ENCODE assay signal across 8 cellular contexts in the genomic region with DNA sequence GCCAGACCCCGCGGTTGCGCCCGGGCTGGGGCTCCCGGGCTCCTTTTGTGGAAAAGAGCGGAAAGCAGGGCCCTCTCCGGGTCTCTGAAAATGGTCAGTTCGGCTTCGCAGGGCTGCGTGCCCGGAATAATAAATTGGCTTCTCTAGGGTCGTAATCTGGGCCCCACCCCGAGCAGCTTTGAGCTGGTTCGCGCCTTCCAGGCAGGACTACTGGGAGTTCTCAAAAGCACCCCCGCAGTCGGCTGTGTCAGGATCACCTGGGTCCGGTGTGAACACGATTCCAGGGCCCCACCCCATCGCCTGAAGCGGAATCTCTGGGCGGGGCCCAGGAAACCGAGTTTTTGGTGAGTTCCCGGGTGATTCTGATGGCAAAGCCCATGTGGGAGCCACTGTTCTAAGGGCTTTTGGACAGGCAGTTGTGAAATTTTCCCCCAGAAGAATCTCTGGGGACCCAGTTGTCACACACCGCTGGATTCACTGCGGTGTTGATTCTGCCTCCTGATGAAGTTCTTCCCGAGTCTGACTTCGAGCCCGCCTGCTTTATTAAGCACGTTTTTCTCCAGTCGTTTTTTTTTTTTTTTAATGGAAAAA.
DNase-seq lines count a peak whose midpoint lies in the region; ATAC-seq, FAIRE-seq and TF ChIP-seq lines count a peak whose summit lies in the region.

No MANE protein-coding gene starts in this region.

- no peak for TF ChIP-seq CTCF in A549 (IDR thresholded peaks at IDR 0.05)
- no peak for TF ChIP-seq CTCF in SU-DHL-6 (IDR thresholded peaks at IDR 0.05; ENCODE audit: insufficient read depth, low read length, poor library complexity, severe bottlenecking)
- TF ChIP-seq CTCF in esophagus squamous epithelium (IDR thresholded peaks at IDR 0.05): no peak
- no peak for TF ChIP-seq CTCF in nephron (IDR thresholded peaks at IDR 0.05; ENCODE audit: unreplicated experiment in 3 of 3)
- no peak for TF ChIP-seq CTCF in GM13976 (IDR thresholded peaks at IDR 0.05; ENCODE audit: borderline replicate concordance, control extremely low read depth, extremely low read depth, insufficient read depth, missing control alignments)

- TF ChIP-seq EP300 in A549 (IDR thresholded peaks at IDR 0.05): no peak

- H3K9me2 ChIP-seq in GM23248 (ENCODE audit: insufficient read depth): no peaks in the 10 kb centered on the region
- H3K9me2 ChIP-seq in SU-DHL-6 (replicated peaks; ENCODE audit: insufficient read depth, low read length): no peaks in the 10 kb centered on the region

- FAIRE-seq in A549 (lab: Jason Lieb, UNC): no peak

- H3K4me3 ChIP-seq in A549 (peak overlapping the region; percentile 70), GM23248 (peak overlapping the region; percentile 80), SU-DHL-6 (ENCODE audit: insufficient read depth, low read length, poor library complexity, severe bottlenecking) (no peak overlapping the region), esophagus squamous epithelium (peak overlapping the region; percentile 53 to 91 (median 72))

- POLR2A ChIA-PET in A549 (lab: Yijun Ruan, JAX): interaction anchor here (0.7 to 1.4 kb wide), 5 partner anchors 18 to 261 kb away, joined by 3 to 8 read pairs (median 4); a partner anchor contains a TSS

- H3K27me3 ChIP-seq in GM23248 (replicated peaks; ENCODE audit: insufficient read depth) (no peaks in the 10 kb centered on the region), SU-DHL-6 (ENCODE audit: low read length) (no peaks in the 10 kb centered on the region), esophagus squamous epithelium (peaks cover 0 to 7% (median 0%) of the 10 kb centered on the region in 4 donors)

- H3K4me3 Mint-ChIP-seq in nephron: peak overlapping the region; percentile 84 to 90 (median 90)

- DNase-seq in A549 (ENCODE audit: low read depth in 1 of 2, low spot score in 1 of 2) (peak; percentile 38 to 57), GM23248 (peak; percentile 53), esophagus squamous epithelium (lab: John Stamatoyannopoulos, UW) (no peak), NK-92 (lab: John Stamatoyannopoulos, UW; ENCODE audit: unreplicated experiment) (no peak), GM13976 (ENCODE audit: low spot score) (no peak)

- H3K27me3 Mint-ChIP-seq in nephron (ENCODE audit: low read depth): peaks cover 10% of the 10 kb centered on the region

- H3K27ac Mint-ChIP-seq in nephron: peak overlapping the region; percentile 79 to 98 (median 94)

- no peak; a peak in 2 of 5 replicates for TF ChIP-seq RAD21 in A549 (conservative IDR thresholded peaks at IDR 0.05 in 1 of 2, IDR thresholded peaks at IDR 0.05 in 1 of 2)

- H4K20me1 ChIP-seq in GM23248 (ENCODE audit: insufficient read depth) (no peaks in the 10 kb centered on the region), SU-DHL-6 (ENCODE audit: low read depth, low read length) (no peaks in the 10 kb centered on the region)

- CTCF ChIA-PET in A549 (lab: Yijun Ruan, JAX): interaction anchor here (0.6 to 6.3 kb wide), 15 partner anchors 8 to 299 kb away, joined by 3 to 39 read pairs (median 4); no protein-coding TSS in a partner anchor

- H3K4me1 Mint-ChIP-seq in nephron: peaks cover 28% of the 10 kb centered on the region

- peaks cover 21% of the 10 kb centered on the region for H3K4me1 ChIP-seq in A549
- peaks cover 20% of the 10 kb centered on the region; the same call in 1 of the 2 replicates for H3K4me1 ChIP-seq in GM23248 (ENCODE audit: insufficient read depth)
- peaks cover 5 to 45% (median 21%) of the 10 kb centered on the region in 3 donors for H3K4me1 ChIP-seq in esophagus squamous epithelium

- H3K36me3 ChIP-seq in GM23248 (ENCODE audit: low read depth) (no peaks in the 10 kb centered on the region), SU-DHL-6 (ENCODE audit: low read length) (no peaks in the 10 kb centered on the region), esophagus squamous epithelium (no peaks in the 10 kb centered on the region)

- H3K79me2 ChIP-seq in GM23248 (ENCODE audit: insufficient read depth): no peaks in the 10 kb centered on the region
- H3K79me2 ChIP-seq in SU-DHL-6 (ENCODE audit: insufficient read depth, low read length): no peaks in the 10 kb centered on the region

- H2AFZ ChIP-seq in GM23248 (peak overlapping the region; percentile 74), SU-DHL-6 (ENCODE audit: low read depth, low read length, severe bottlenecking) (no peak overlapping the region)

- intact Hi-C loops in esophagus squamous epithelium (cut with DNase I): loop anchor here (5.0 kb wide), 1 partner anchor 703 kb away; no protein-coding TSS in a partner anchor

- H3K4me2 ChIP-seq in A549 (peak overlapping the region; percentile 95), GM23248 (ENCODE audit: unreplicated experiment) (peak overlapping the region; percentile 87), SU-DHL-6 (ENCODE audit: low read depth, low read length, poor library complexity, severe bottlenecking) (peak overlapping the region; percentile 17)

- 23% methylated on average over 20 of the region's 31 CpGs for WGBS in A549 (ENCODE audit: missing lambda C conversion rate)
- WGBS in GM23248 (ENCODE audit: low coverage in 1 of 2, low lambda C conversion rate in 2 of 2, missing lambda C conversion rate in 2 of 2), 2 experiments: 7 to 9% methylated on average over 22 to 30 of the region's 31 CpGs
- 7 to 8% methylated on average over 7 to 13 of the region's 31 CpGs for WGBS in esophagus squamous epithelium, 2 donors

- no peak for TF ChIP-seq POLR2A in A549 (IDR thresholded peaks at IDR 0.05; ENCODE audit: low read length)
- peak in 1 of 4 donors; percentile 19 for TF ChIP-seq POLR2A in esophagus squamous epithelium (IDR thresholded peaks at IDR 0.05)

- H3K9me3 ChIP-seq in A549 (peaks cover 18% of the 10 kb centered on the region), GM23248 (ENCODE audit: low read depth) (no peaks in the 10 kb centered on the region), SU-DHL-6 (ENCODE audit: insufficient read depth, low read length) (no peaks in the 10 kb centered on the region), esophagus squamous epithelium (peaks cover 0 to 9% (median 7%) of the 10 kb centered on the region in 3 donors)

- H3K9me3 Mint-ChIP-seq in nephron: peaks cover 6% of the 10 kb centered on the region

- H3K36me3 Mint-ChIP-seq in nephron (ENCODE audit: low read depth): peaks cover 5% of the 10 kb centered on the region

- ATAC-seq in A549 (peak; percentile 20 to 34; a peak in 4 of 6 replicates), HG02798 (IDR thresholded peaks at IDR 0.05; ENCODE audit: poor library complexity, unreplicated experiment) (no peak)

- in situ Hi-C loops in GM23248 (cut with MboI): loop anchor here (5.0 to 10.0 kb wide), 2 partner anchors 268 to 700 kb away; no protein-coding TSS in a partner anchor
- in situ Hi-C loops in GM13976 (cut with MboI; ENCODE audit: low sequenced_read_pairs, unreplicated experiment): loop anchor here (10.0 kb wide), 1 partner anchor 270 kb away; no protein-coding TSS in a partner anchor

- H3K27ac ChIP-seq in A549: peak overlapping the region; percentile 96 to 97
- H3K27ac ChIP-seq in GM23248: peak overlapping the region; percentile 39
- H3K27ac ChIP-seq in SU-DHL-6 (ENCODE audit: low read depth, low read length): no peak overlapping the region
- H3K27ac ChIP-seq in esophagus squamous epithelium: peak overlapping the region; percentile 66 to 91 (median 85)

- no peaks in the 10 kb centered on the region for H3F3A ChIP-seq in GM23248 (ENCODE audit: insufficient read depth)
- H3F3A ChIP-seq in SU-DHL-6 (ENCODE audit: insufficient read depth): no peaks in the 10 kb centered on the region

- H3K9ac ChIP-seq in GM23248 (peak overlapping the region; percentile 86), SU-DHL-6 (ENCODE audit: low read length) (no peak overlapping the region)

TF ChIP-seq in A549, 52 proteins besides CTCF, POLR2A, EP300 and RAD21:
- TF ChIP-seq, protein P1, sequence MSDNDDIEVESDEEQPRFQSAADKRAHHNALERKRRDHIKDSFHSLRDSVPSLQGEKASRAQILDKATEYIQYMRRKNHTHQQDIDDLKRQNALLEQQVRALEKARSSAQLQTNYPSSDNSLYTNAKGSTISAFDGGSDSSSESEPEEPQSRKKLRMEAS (IDR thresholded peaks at IDR 0.05): peak; percentile 39; the same call in 1 of the 2 replicates
- TF ChIP-seq JUN (IDR thresholded peaks at IDR 0.05) (peak in 1 of 2 experiments; percentile 66; a peak in 3 of 5 replicates), EHMT2 (IDR thresholded peaks at IDR 0.05; ENCODE audit: low read depth) (no peak), ZSCAN20 (CRISPR knock-in tag; IDR thresholded peaks at IDR 0.05) (no peak), PHF8 (IDR thresholded peaks at IDR 0.05; ENCODE audit: borderline replicate concordance, low read depth) (peak; percentile 66; the same call in 1 of the 2 replicates), HDAC2 (IDR thresholded peaks at IDR 0.05) (no peak)

Comparison
In these comparisons a context has a peak if more than half of its experiments do, and no peak if none do; other contexts are left out.
1. DNase-seq: peak in A549 (2 of 2) and GM23248 (single experiment); none in esophagus squamous epithelium (single experiment), NK-92 (single experiment) and GM13976 (single experiment).
2. H3K4me2 ChIP-seq: peak in every context shown above with its lines; median percentile 95 in A549; 87 in GM23248; 17 in SU-DHL-6.